In genomic region chr7:130894146-130895005, GRCh38 we compare ENCODE assay signal across 8 cellular contexts.
DNase-seq lines count a peak whose midpoint lies in the region; ATAC-seq, FAIRE-seq and TF ChIP-seq lines count a peak whose summit lies in the region.

No MANE protein-coding gene starts in this region.

- peaks cover 56% of the 10 kb centered on the region for H4K20me1 ChIP-seq in keratinocyte (ENCODE audit: control insufficient read depth, extremely low read depth, insufficient read depth, low read length)

- no peaks in the 10 kb centered on the region for H3K27me3 ChIP-seq in ACC112 (ENCODE audit: insufficient read depth, low read length)
- no peaks in the 10 kb centered on the region for H3K27me3 ChIP-seq in adipocyte (replicated peaks; ENCODE audit: control insufficient read depth, insufficient read depth, low read length)
- H3K27me3 ChIP-seq in keratinocyte (ENCODE audit: control insufficient read depth, extremely low read depth, insufficient read depth, low read length), result no peaks in the 10 kb centered on the region
- H3K27me3 ChIP-seq in thoracic aorta (replicated peaks; ENCODE audit: insufficient read depth), result no peaks in the 10 kb centered on the region

- peaks cover 85% of the 10 kb centered on the region for H3K79me2 ChIP-seq in ACC112 (ENCODE audit: control insufficient read depth, insufficient read depth, low read length, unreplicated experiment)
- H3K79me2 ChIP-seq in keratinocyte (ENCODE audit: control insufficient read depth, insufficient read depth, low read length), result peaks cover 90% of the 10 kb centered on the region

- H2AFZ ChIP-seq in ACC112 (ENCODE audit: low read length, unreplicated experiment) (no peak overlapping the region), keratinocyte (ENCODE audit: control insufficient read depth, low read length) (no peak overlapping the region)

- peaks cover 5% of the 10 kb centered on the region for H3K9me1 ChIP-seq in keratinocyte (ENCODE audit: control insufficient read depth, extremely low read depth, insufficient read depth, low read length)

- dilution Hi-C loops in keratinocyte (cut with MboI; ENCODE audit: extremely low pct_ligation_motif_present, low sequenced_read_pairs), result no loop called here

- H3K27ac ChIP-seq in ACC112 (ENCODE audit: low read depth, low read length) (peak overlapping the region; percentile 100), keratinocyte (ENCODE audit: control insufficient read depth, insufficient read depth, low read length) (peak overlapping the region; percentile 54), thoracic aorta (peak overlapping the region; percentile 78 to 88)

- DNase-seq in adipocyte (ENCODE audit: low read depth) (peak; percentile 63), keratinocyte (ENCODE audit: low read depth, low spot score) (no peak), thoracic aorta (ENCODE audit: low spot score) (no peak), SIG-M5 (lab: John Stamatoyannopoulos, UW) (no peak)

- H3K9ac ChIP-seq in adipocyte (ENCODE audit: low read length) (peak overlapping the region; percentile 72), keratinocyte (ENCODE audit: control insufficient read depth, extremely low read depth, insufficient read depth, low read length) (no peak overlapping the region)

- H3K36me3 ChIP-seq in ACC112 (ENCODE audit: insufficient read depth, low read length), result peaks cover 26% of the 10 kb centered on the region
- H3K36me3 ChIP-seq in adipocyte (ENCODE audit: control insufficient read depth, insufficient read depth, low read length, severe bottlenecking), result peaks cover 45% of the 10 kb centered on the region
- peaks cover 48 to 64% of the 10 kb centered on the region in 2 experiments for H3K36me3 ChIP-seq in keratinocyte (ENCODE audit: control insufficient read depth in 2 of 2, extremely low read depth in 1 of 2, insufficient read depth in 2 of 2, low read length in 2 of 2)
- H3K36me3 ChIP-seq in thoracic aorta, result peaks cover 17% of the 10 kb centered on the region

- peak; percentile 93 for TF ChIP-seq EP300 in Ishikawa (IDR thresholded peaks at IDR 0.05; ENCODE audit: borderline replicate concordance)

- TF ChIP-seq CTCF in keratinocyte (optimal IDR thresholded peaks at IDR 0.05 in 1 of 3, IDR thresholded peaks at IDR 0.05 in 1 of 3, conservative IDR thresholded peaks at IDR 0.05 in 1 of 3; ENCODE audit: extremely low read depth in 1 of 3, insufficient read depth in 2 of 3, low read length in 3 of 3) (no peak), thoracic aorta (IDR thresholded peaks at IDR 0.05) (no peak)

- no peak for ATAC-seq in thoracic aorta (ENCODE audit: insufficient number of reproducible peaks, low FRiP score, low read depth)
- no peak for ATAC-seq in HG02852 (IDR thresholded peaks at IDR 0.05; ENCODE audit: unreplicated experiment)
- no peak for ATAC-seq in HG03280 (IDR thresholded peaks at IDR 0.05; ENCODE audit: unreplicated experiment)

- TF ChIP-seq RAD21 in Ishikawa (IDR thresholded peaks at IDR 0.05; ENCODE audit: low read depth), result no peak; the same call in 1 of the 2 replicates

- no peak for FAIRE-seq in keratinocyte (lab: Jason Lieb, UNC)

- H3K4me2 ChIP-seq in keratinocyte (ENCODE audit: control insufficient read depth, extremely low read depth, insufficient read depth, low read depth, low read length), result no peak overlapping the region

- peaks cover 88% of the 10 kb centered on the region for H3K4me1 ChIP-seq in ACC112 (ENCODE audit: control insufficient read depth, insufficient read depth, low read length, unreplicated experiment)
- peaks cover 76% of the 10 kb centered on the region for H3K4me1 ChIP-seq in adipocyte (ENCODE audit: control insufficient read depth, insufficient read depth, low read length)
- peaks cover 80% of the 10 kb centered on the region for H3K4me1 ChIP-seq in keratinocyte (ENCODE audit: control insufficient read depth, extremely low read depth, insufficient read depth, low read length)
- H3K4me1 ChIP-seq in thoracic aorta (ENCODE audit: control insufficient read depth in 1 of 2, low read depth in 2 of 2), result peaks cover 32 to 70% of the 10 kb centered on the region in 2 donors

- H3K4me3 ChIP-seq in ACC112 (ENCODE audit: low read depth, low read length) (peak overlapping the region; percentile 21; the same call in 1 of the 2 replicates), adipocyte (ENCODE audit: low read length) (no peak overlapping the region), keratinocyte (ENCODE audit: control insufficient read depth in 2 of 3, extremely low read depth in 1 of 3, insufficient read depth in 2 of 3, low read depth in 1 of 3, low read length in 3 of 3) (no peak overlapping the region), thoracic aorta (no peak overlapping the region)

- H3K9me3 ChIP-seq in adipocyte (ENCODE audit: control insufficient read depth, low read length), result no peaks in the 10 kb centered on the region
- no peaks in the 10 kb centered on the region for H3K9me3 ChIP-seq in keratinocyte (ENCODE audit: control insufficient read depth, low read depth, low read length)
- no peaks in the 10 kb centered on the region for H3K9me3 ChIP-seq in thoracic aorta

TF ChIP-seq in Ishikawa, 13 proteins besides CTCF, POLR2A, EP300 and RAD21:
- TF ChIP-seq TCF12 (IDR thresholded peaks at IDR 0.05; ENCODE audit: low read depth) (peak; percentile 96), TEAD4 (IDR thresholded peaks at IDR 0.05) (peak; percentile 72), ZBTB7A (IDR thresholded peaks at IDR 0.05; ENCODE audit: low read depth) (peak; percentile 63; the same call in 1 of the 2 replicates), EGR1 (IDR thresholded peaks at IDR 0.05) (no peak), FOXM1 (IDR thresholded peaks at IDR 0.05; ENCODE audit: borderline replicate concordance, low read depth) (peak; percentile 70; the same call in 1 of the 2 replicates), YY1 (IDR thresholded peaks at IDR 0.05; ENCODE audit: low read depth) (no peak), CEBPB (IDR thresholded peaks at IDR 0.05) (peak; percentile 36; the same call in 1 of the 2 replicates), CREB1 (IDR thresholded peaks at IDR 0.05; ENCODE audit: low read depth) (no peak), TAF1 (IDR thresholded peaks at IDR 0.05; ENCODE audit: low read depth) (no peak), USF1 (IDR thresholded peaks at IDR 0.05) (peak; percentile 89), NFIC (IDR thresholded peaks at IDR 0.05) (peak; percentile 96)
- TF ChIP-seq, protein P1, sequence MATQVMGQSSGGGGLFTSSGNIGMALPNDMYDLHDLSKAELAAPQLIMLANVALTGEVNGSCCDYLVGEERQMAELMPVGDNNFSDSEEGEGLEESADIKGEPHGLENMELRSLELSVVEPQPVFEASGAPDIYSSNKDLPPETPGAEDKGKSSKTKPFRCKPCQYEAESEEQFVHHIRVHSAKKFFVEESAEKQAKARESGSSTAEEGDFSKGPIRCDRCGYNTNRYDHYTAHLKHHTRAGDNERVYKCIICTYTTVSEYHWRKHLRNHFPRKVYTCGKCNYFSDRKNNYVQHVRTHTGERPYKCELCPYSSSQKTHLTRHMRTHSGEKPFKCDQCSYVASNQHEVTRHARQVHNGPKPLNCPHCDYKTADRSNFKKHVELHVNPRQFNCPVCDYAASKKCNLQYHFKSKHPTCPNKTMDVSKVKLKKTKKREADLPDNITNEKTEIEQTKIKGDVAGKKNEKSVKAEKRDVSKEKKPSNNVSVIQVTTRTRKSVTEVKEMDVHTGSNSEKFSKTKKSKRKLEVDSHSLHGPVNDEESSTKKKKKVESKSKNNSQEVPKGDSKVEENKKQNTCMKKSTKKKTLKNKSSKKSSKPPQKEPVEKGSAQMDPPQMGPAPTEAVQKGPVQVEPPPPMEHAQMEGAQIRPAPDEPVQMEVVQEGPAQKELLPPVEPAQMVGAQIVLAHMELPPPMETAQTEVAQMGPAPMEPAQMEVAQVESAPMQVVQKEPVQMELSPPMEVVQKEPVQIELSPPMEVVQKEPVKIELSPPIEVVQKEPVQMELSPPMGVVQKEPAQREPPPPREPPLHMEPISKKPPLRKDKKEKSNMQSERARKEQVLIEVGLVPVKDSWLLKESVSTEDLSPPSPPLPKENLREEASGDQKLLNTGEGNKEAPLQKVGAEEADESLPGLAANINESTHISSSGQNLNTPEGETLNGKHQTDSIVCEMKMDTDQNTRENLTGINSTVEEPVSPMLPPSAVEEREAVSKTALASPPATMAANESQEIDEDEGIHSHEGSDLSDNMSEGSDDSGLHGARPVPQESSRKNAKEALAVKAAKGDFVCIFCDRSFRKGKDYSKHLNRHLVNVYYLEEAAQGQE (IDR thresholded peaks at IDR 0.05; ENCODE audit: low read depth), result no peak
- TF ChIP-seq, protein P2, sequence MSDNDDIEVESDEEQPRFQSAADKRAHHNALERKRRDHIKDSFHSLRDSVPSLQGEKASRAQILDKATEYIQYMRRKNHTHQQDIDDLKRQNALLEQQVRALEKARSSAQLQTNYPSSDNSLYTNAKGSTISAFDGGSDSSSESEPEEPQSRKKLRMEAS (IDR thresholded peaks at IDR 0.05), result peak; percentile 78
TF ChIP-seq in Ishikawa: peak in this region for 8.
